In genomic region chr15:51680316-51680715, GRCh38 we compare ENCODE assay signal across 13 cellular contexts. TPM values are rescaled to one million over a fixed set of nuclear protein-coding genes. Genes with fewer than 3 reads are reported as not detected.
DNase-seq lines count a peak whose midpoint lies in the region; ATAC-seq, FAIRE-seq and TF ChIP-seq lines count a peak whose summit lies in the region.
"Had no signal": no experiment of that assay in that cellular context is flagged by ENCODE, and none has a peak within 500 bp of the region (broad histone marks: within the 10 kb centered on the region; RNA-seq: fewer than 3 reads in every experiment).

No MANE protein-coding gene starts in this region.

- H3K36me3 ChIP-seq in IMR-90 (ENCODE audit: control insufficient read depth, insufficient read depth, low read length) (no peaks in the 10 kb centered on the region), parathyroid adenoma (ENCODE audit: control insufficient read depth, insufficient read depth, low read length) (no peaks in the 10 kb centered on the region), prostate gland (no peaks in the 10 kb centered on the region)
- H3K36me3 ChIP-seq: BLaER1 treated with 17β-estradiol and CSF1 and Interleukin-3, amounts not matched to agents 10 nM and 100 nM had no signal

- no peak overlapping the region for H3K4me2 ChIP-seq in IMR-90 (ENCODE audit: low read depth, low read length)
- H3K4me2 ChIP-seq in parathyroid adenoma (ENCODE audit: low read length) = no peak overlapping the region

- no peak overlapping the region for H3K23ac ChIP-seq in IMR-90 (ENCODE audit: low read depth, low read length)

- no peak for FAIRE-seq in RCC 7860 (lab: Jason Lieb, UNC)

- CTCF ChIA-PET in IMR-90 (lab: Yijun Ruan, JAX) = no interaction called here

- H3K79me1 ChIP-seq in IMR-90 (ENCODE audit: low read depth in 1 of 2, low read length in 2 of 2) = no peaks in the 10 kb centered on the region

- H3K4me3 ChIP-seq in IMR-90 (ENCODE audit: insufficient read depth, low read depth, low read length) (no peak overlapping the region), parathyroid adenoma (ENCODE audit: low read depth, low read length) (no peak overlapping the region), prostate gland (no peak overlapping the region)
- H3K4me3 ChIP-seq: BLaER1 treated with 17β-estradiol and CSF1 and Interleukin-3, amounts not matched to agents 10 nM and 100 nM had no signal

- H2BK5ac ChIP-seq in IMR-90 (ENCODE audit: low read depth, low read length, poor library complexity, severe bottlenecking) = no peak overlapping the region

- BruUV-seq in IMR-90 (replicated peaks; lab: Mats Ljungman, UMichigan) = no TSS peak

- ATAC-seq in IMR-90 (ENCODE audit: low read depth) = no peak
- ATAC-seq: PC-3 had no signal

- H3K27me3 ChIP-seq in IMR-90 (ENCODE audit: control insufficient read depth, insufficient read depth, low read length) (peaks cover 8% of the 10 kb centered on the region), parathyroid adenoma (ENCODE audit: control insufficient read depth, insufficient read depth, low read length) (no peaks in the 10 kb centered on the region), prostate gland (replicated peaks; ENCODE audit: insufficient read depth) (peaks cover under 1% of the 10 kb centered on the region)
- H3K27me3 ChIP-seq: BLaER1 treated with 17β-estradiol and CSF1 and Interleukin-3, amounts not matched to agents 10 nM and 100 nM had no signal

- no peak overlapping the region for H3K56ac ChIP-seq in IMR-90 (ENCODE audit: extremely low read depth, insufficient read depth, low read length)

- H3K79me2 ChIP-seq in parathyroid adenoma = no peaks in the 10 kb centered on the region

- H3K9me3 ChIP-seq in IMR-90 (ENCODE audit: control insufficient read depth, insufficient read depth, low read length) (no peaks in the 10 kb centered on the region), parathyroid adenoma (ENCODE audit: control insufficient read depth, low read length) (no peaks in the 10 kb centered on the region), prostate gland (no peaks in the 10 kb centered on the region)
- H3K9me3 ChIP-seq: BLaER1 treated with 17β-estradiol and CSF1 and Interleukin-3, amounts not matched to agents 10 nM and 100 nM had no signal

- H3K14ac ChIP-seq in IMR-90 (replicated peaks; ENCODE audit: low read depth, low read length) = no peak overlapping the region

- H4K20me1 ChIP-seq in IMR-90 (ENCODE audit: insufficient read depth, low read length) = no peaks in the 10 kb centered on the region
- H4K20me1 ChIP-seq: BLaER1 treated with 17β-estradiol and CSF1 and Interleukin-3, amounts not matched to agents 10 nM and 100 nM had no signal

- TF ChIP-seq CTCF in IMR-90 (conservative IDR thresholded peaks at IDR 0.05; ENCODE audit: low read depth, low read length) = no peak
- no peak for TF ChIP-seq CTCF in parathyroid adenoma (IDR thresholded peaks at IDR 0.05)
- no peak for TF ChIP-seq CTCF in prostate gland (IDR thresholded peaks at IDR 0.05)

- H2AFZ ChIP-seq in IMR-90 (replicated peaks; ENCODE audit: low read length, poor library complexity) = no peak overlapping the region
- peak overlapping the region; percentile 77 for H2AFZ ChIP-seq in parathyroid adenoma

- H3K9me1 ChIP-seq in IMR-90 (ENCODE audit: insufficient read depth, low read length) = no peaks in the 10 kb centered on the region

- H3K4me1 ChIP-seq in IMR-90 (ENCODE audit: control insufficient read depth, insufficient read depth, low read length) (no peaks in the 10 kb centered on the region), parathyroid adenoma (no peaks in the 10 kb centered on the region), prostate gland (replicated peaks) (no peaks in the 10 kb centered on the region)

- dilution Hi-C loops in IMR-90 (cut with HindIII; ENCODE audit: low sequenced_read_pairs, unreplicated experiment) = no loop called here

- no peak overlapping the region for H2BK20ac ChIP-seq in IMR-90 (ENCODE audit: low read depth, low read length)

- 44% methylated on average over 1 of the region's 2 CpGs; no CpG with 5 or more reads in 1 of the 2 experiments for WGBS in IMR-90 (ENCODE audit: extremely low coverage in 2 of 2, insufficient read length in 1 of 2), 2 experiments
- WGBS in prostate gland = 44% methylated on average over 2 of the region's 2 CpGs

- H2AK5ac ChIP-seq in IMR-90 (ENCODE audit: low read depth, low read length) = no peak overlapping the region

- H4K8ac ChIP-seq in IMR-90 (ENCODE audit: low read depth in 2 of 2, low read length in 2 of 2) = no peak overlapping the region

- no peak for TF ChIP-seq RAD21 in IMR-90 (IDR thresholded peaks at IDR 0.05; ENCODE audit: low read length)

- POLR2A ChIA-PET in IMR-90 (lab: Charles Lee; ENCODE audit: unreplicated experiment) = no interaction called here

- DNase-seq in IMR-90 = no peak
- DNase-seq in cerebellum (ENCODE audit: low spot score) = peak; percentile 7
- DNase-seq in inferior parietal cortex (ENCODE audit: extremely low spot score) = peak; percentile 62
- no peak for DNase-seq in stimulated activated CD4-positive, alpha-beta T cell treated with anti-CD3 and anti-CD28 coated beads, Interleukin-4, amount 100 ng/mL, for 1 hour
- no peak for DNase-seq in RCC 7860 (ENCODE audit: low spot score)
- no peak for DNase-seq in prostate gland (ENCODE audit: low spot score)
- DNase-seq in mesenteric fat pad (ENCODE audit: low spot score) = no peak
- DNase-seq: NCI-H1436, NCI-H2029 treated with DMSO at 0.1 percent for 48 hours, NCI-H524 treated with DMSO at 0.1 percent for 48 hours, PC-3 had no signal

- no peak overlapping the region for H4K5ac ChIP-seq in IMR-90 (ENCODE audit: low read depth, low read length)

- no peak overlapping the region for H3K4ac ChIP-seq in IMR-90 (ENCODE audit: low read depth, low read length)

- no peak overlapping the region for H3K9ac ChIP-seq in IMR-90 (ENCODE audit: low read depth, low read length)
- H3K9ac ChIP-seq in parathyroid adenoma = no peak overlapping the region
- H3K9ac ChIP-seq: BLaER1 treated with 17β-estradiol and CSF1 and Interleukin-3, amounts not matched to agents 10 nM and 100 nM had no signal

- no peak overlapping the region for H3K27ac ChIP-seq in IMR-90 (ENCODE audit: insufficient read depth, low read length)
- no peak overlapping the region for H3K27ac ChIP-seq in parathyroid adenoma
- no peak overlapping the region for H3K27ac ChIP-seq in prostate gland
- H3K27ac ChIP-seq: BLaER1 treated with 17β-estradiol and CSF1 and Interleukin-3, amounts not matched to agents 10 nM and 100 nM had no signal

- intact Hi-C loops in IMR-90 (cut with micrococcal nuclease) (no loop called here), prostate gland (cut with DNase I) (no loop called here)

- H2BK15ac ChIP-seq in IMR-90 (ENCODE audit: low read depth, low read length) = no peak overlapping the region

- H2AK9ac ChIP-seq in IMR-90 (replicated peaks; ENCODE audit: low read depth, low read length, poor library complexity) = no peak overlapping the region

- H2BK120ac ChIP-seq in IMR-90 (ENCODE audit: low read depth, low read length) = no peak overlapping the region

- no peak overlapping the region for H4K91ac ChIP-seq in IMR-90 (ENCODE audit: insufficient read depth, low read depth, low read length)

- in situ Hi-C loops in IMR-90 (cut with MboI; ENCODE audit: low sequenced_read_pairs) = no loop called here

- TF ChIP-seq POLR2A in IMR-90 (IDR thresholded peaks at IDR 0.05; ENCODE audit: low read depth, low read length) (no peak), prostate gland (IDR thresholded peaks at IDR 0.05) (no peak)

- no peak overlapping the region for H3K18ac ChIP-seq in IMR-90 (ENCODE audit: low read depth, low read length)

TF ChIP-seq in IMR-90, 13 proteins besides CTCF, POLR2A, EP300 and RAD21:
- TF ChIP-seq USF2 (IDR thresholded peaks at IDR 0.05; ENCODE audit: low read depth, low read length) (no peak), MAFK (IDR thresholded peaks at IDR 0.05; ENCODE audit: low read depth, low read length) (0 out of 2 replicates have a peak, but pooled peaks have one; percentile 35), RCOR1 (IDR thresholded peaks at IDR 0.05; ENCODE audit: insufficient replicate concordance, low read length) (no peak), BHLHE40 (IDR thresholded peaks at IDR 0.05; ENCODE audit: low read depth, low read length) (no peak)

RNA-seq across cellular contexts. Expression of gene SCG3, which starts 1.0 kb away (rescaled TPM):
- not detected in 2 replicates for total RNA-seq in IMR-90 (2012; rRNA removed)
- polyA plus RNA-seq in IMR-90 (2012; rRNA removed) = 0.02 TPM in 1 of 2 replicates, not detected in the other
- not detected in 2 replicates for polyA plus RNA-seq in IMR-90 (2012; cell fraction: cytosol; rRNA removed)
- not detected in 2 replicates for polyA plus RNA-seq in IMR-90 (2012; cell fraction: nucleus; rRNA removed; ENCODE audit: low replicate concordance)
- total RNA-seq in cerebellum = 48.5 TPM
- total RNA-seq in prostate gland = 1 to 10 TPM in 1 of 2 donors, under 1 TPM in 1; 0.23 to 2.0 TPM
- not detected for total RNA-seq in mesenteric fat pad
- total RNA-seq: PC-3 had no signal

RNA-seq across cellular contexts. Expression of gene LYSMD2, which starts 57.1 kb away (rescaled TPM):
- total RNA-seq in IMR-90 (2012; rRNA removed) (5.9 and 7.2 TPM in 2 replicates), cerebellum (8.1 TPM), prostate gland (10 to 100 TPM; 15.0 to 29.9 TPM), mesenteric fat pad (9.7 TPM)
- 5.6 and 6.0 TPM in 2 replicates for polyA plus RNA-seq in IMR-90 (2012; rRNA removed)
- polyA plus RNA-seq in IMR-90 (2012; cell fraction: cytosol; rRNA removed) = 4.4 and 6.9 TPM in 2 replicates
- polyA plus RNA-seq in IMR-90 (2012; cell fraction: nucleus; rRNA removed; ENCODE audit: low replicate concordance) = 2.1 and 5.4 TPM in 2 replicates

RNA-seq across cellular contexts. Expression of gene DMXL2, which starts 57.7 kb away (rescaled TPM):
- total RNA-seq in IMR-90 (2012; rRNA removed) (21.9 and 34.4 TPM in 2 replicates), cerebellum (158 TPM), prostate gland (10 to 100 TPM; 12.2 to 35.3 TPM), mesenteric fat pad (46.7 TPM)
- polyA plus RNA-seq in IMR-90 (2012; rRNA removed) = 6.9 and 9.7 TPM in 2 replicates
- polyA plus RNA-seq in IMR-90 (2012; cell fraction: cytosol; rRNA removed) = 1.5 and 35.0 TPM in 2 replicates
- 46.0 and 166 TPM in 2 replicates for polyA plus RNA-seq in IMR-90 (2012; cell fraction: nucleus; rRNA removed; ENCODE audit: low replicate concordance)

Comparison
In these comparisons a context has a peak if more than half of its experiments do, and no peak if none do; other contexts are left out.
1. DNase-seq: peak in cerebellum (single experiment) and inferior parietal cortex (single experiment); none in IMR-90 (single experiment), stimulated activated CD4-positive, alpha-beta T cell treated with anti-CD3 and anti-CD28 coated beads, Interleukin-4, amount 100 ng/mL, for 1 hour (single experiment), RCC 7860 (single experiment), prostate gland (single experiment) and mesenteric fat pad (single experiment).
2. RNA of gene SCG3, which starts 1.0 kb away (total RNA-seq): 48.5 TPM in cerebellum (single experiment); 0.23 to 2.0 TPM in prostate gland, not detected in mesenteric fat pad (single experiment) and not detected in IMR-90; every median in the first group is over 10 times any median in the second.